Comparison of ENCODE assay signal across 9 cellular contexts in the genomic region with DNA sequence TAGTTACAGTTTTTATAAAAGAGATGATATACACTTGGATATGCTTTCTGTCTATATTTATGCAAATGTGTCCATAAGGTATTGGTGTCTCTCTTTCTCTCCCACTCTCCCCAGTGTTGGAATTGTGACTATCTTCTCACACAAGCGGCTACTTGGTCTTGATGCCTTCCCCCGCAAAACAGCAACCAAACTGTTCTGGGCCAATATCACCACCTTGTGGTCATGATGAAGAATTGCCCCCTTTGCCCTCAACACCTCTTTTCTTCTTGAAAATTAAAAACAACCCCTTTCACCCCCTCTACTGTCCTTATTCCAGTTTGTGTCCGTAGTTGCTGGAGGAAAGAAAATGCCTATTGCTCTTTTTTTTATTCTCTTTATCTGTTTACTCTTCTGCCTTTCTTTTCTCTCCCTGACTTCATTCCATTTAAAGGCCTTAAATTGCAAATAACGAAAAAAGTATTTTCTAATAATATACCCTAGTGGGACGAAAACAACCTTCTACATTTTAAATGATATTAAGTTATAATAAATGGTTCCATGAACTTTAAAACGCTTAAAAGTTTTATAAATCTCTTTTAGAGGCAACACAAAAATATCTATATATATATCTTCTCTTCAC.
DNase-seq lines count a peak whose midpoint lies in the region; ATAC-seq and TF ChIP-seq lines count a peak whose summit lies in the region.
"Had no signal": no experiment of that assay in that cellular context is flagged by ENCODE, and none has a peak within 500 bp of the region (broad histone marks: within the 10 kb centered on the region; RNA-seq: fewer than 3 reads in every experiment).

No MANE protein-coding gene starts in this region.

- H3K4me3 Mint-ChIP-seq in CD8-positive, alpha-beta memory T cell = peak overlapping the region; percentile 7 to 72 (median 62)
- no peak overlapping the region for H3K4me3 Mint-ChIP-seq in nephron progenitor cell

- in situ Hi-C loops in brain microvascular endothelial cell (cut with HindIII; ENCODE audit: low pct_ligation_motif_present, low sequenced_read_pairs) = no loop called here

- H3K27ac ChIP-seq in CD8-positive, alpha-beta memory T cell (ENCODE audit: low read depth, low read length) = no peak overlapping the region
- H3K27ac ChIP-seq in brain microvascular endothelial cell = no peak overlapping the region
- H3K27ac ChIP-seq: SJCRH30 had no signal

- peak overlapping the region in 7 of 8 donors; percentile 87 to 100 (median 93) for H3K27ac Mint-ChIP-seq in CD8-positive, alpha-beta memory T cell
- H3K27ac Mint-ChIP-seq in nephron progenitor cell = no peak overlapping the region

- no peaks in the 10 kb centered on the region for H3K9me3 ChIP-seq in CD8-positive, alpha-beta memory T cell (ENCODE audit: low read length)

- H3K4me3 ChIP-seq in CD8-positive, alpha-beta memory T cell (ENCODE audit: low read length) = peak overlapping the region; percentile 27
- no peak overlapping the region for H3K4me3 ChIP-seq in brain microvascular endothelial cell (ENCODE audit: low read depth, low read length)
- H3K4me3 ChIP-seq: SJCRH30 had no signal

- H3K4me1 Mint-ChIP-seq in CD8-positive, alpha-beta memory T cell = peaks cover 94 to 100% (median 98%) of the 10 kb centered on the region in 3 donors
- no peaks in the 10 kb centered on the region for H3K4me1 Mint-ChIP-seq in nephron progenitor cell

- peak; percentile 56 for TF ChIP-seq CTCF in brain microvascular endothelial cell (IDR thresholded peaks at IDR 0.05; ENCODE audit: low read depth, low read length, missing control alignments)
- peak; percentile 76 for TF ChIP-seq CTCF in nephron progenitor cell (IDR thresholded peaks at IDR 0.05)

- no peaks in the 10 kb centered on the region for H3K27me3 ChIP-seq in CD8-positive, alpha-beta memory T cell (ENCODE audit: insufficient read depth, low read length, poor library complexity, severe bottlenecking)
- no peaks in the 10 kb centered on the region for H3K27me3 ChIP-seq in brain microvascular endothelial cell (replicated peaks)

- POLR2A ChIA-PET in CD8-positive, alpha-beta memory T cell (lab: Charles Lee) = interaction anchor here (0.6 to 12.0 kb wide), 9 partner anchors 9 to 159 kb away, joined by 3 to 136 read pairs (median 4); no protein-coding TSS in a partner anchor

- peak; percentile 31 for ATAC-seq in GM19351 (IDR thresholded peaks at IDR 0.05; ENCODE audit: unreplicated experiment)
- ATAC-seq in GM18858 (IDR thresholded peaks at IDR 0.05; ENCODE audit: unreplicated experiment) = no peak

- no peaks in the 10 kb centered on the region for H3K9me3 Mint-ChIP-seq in CD8-positive, alpha-beta memory T cell
- peaks cover 6% of the 10 kb centered on the region for H3K9me3 Mint-ChIP-seq in nephron progenitor cell

- H3K36me3 ChIP-seq in CD8-positive, alpha-beta memory T cell (ENCODE audit: insufficient read depth, low read length) = peaks cover 39% of the 10 kb centered on the region
- H3K36me3 ChIP-seq in brain microvascular endothelial cell (replicated peaks) = no peaks in the 10 kb centered on the region
- H3K36me3 ChIP-seq: SJCRH30 had no signal

- peaks cover 97% of the 10 kb centered on the region for H3K4me1 ChIP-seq in CD8-positive, alpha-beta memory T cell (ENCODE audit: insufficient read depth, low read length)
- H3K4me1 ChIP-seq: SJCRH30 had no signal

- peak in 4 of 5 donors; percentile 44 to 82 (median 72) for DNase-seq in CD8-positive, alpha-beta memory T cell
- peak; percentile 71 for DNase-seq in NOMO-1 treated with DMSO at 0.1 percent for 48 hours (lab: John Stamatoyannopoulos, UW; ENCODE audit: unreplicated experiment)
- no peak for DNase-seq in brain microvascular endothelial cell
- peak; percentile 18 for DNase-seq in nephron progenitor cell
- no peak for DNase-seq in cortex of kidney (lab: John Stamatoyannopoulos, UW)
- no peak for DNase-seq in C1 segment of cervical spinal cord (lab: John Stamatoyannopoulos, UW)

- H3K27me3 Mint-ChIP-seq in CD8-positive, alpha-beta memory T cell = no peaks in the 10 kb centered on the region
- H3K27me3 Mint-ChIP-seq in nephron progenitor cell (ENCODE audit: low read depth, poor library complexity) = peaks cover 8% of the 10 kb centered on the region

- H3K36me3 Mint-ChIP-seq in CD8-positive, alpha-beta memory T cell = peaks cover 9 to 86% (median 42%) of the 10 kb centered on the region in 3 donors
- H3K36me3 Mint-ChIP-seq in nephron progenitor cell (ENCODE audit: low read depth) = no peaks in the 10 kb centered on the region

- CTCF ChIA-PET in CD8-positive, alpha-beta memory T cell (lab: Charles Lee) = interaction anchor here (0.9 to 40.0 kb wide), 18 partner anchors 10 to 226 kb away, joined by 3 to 815 read pairs (median 6); partner anchors contain the start of gene IKZF1

Comparison
In these comparisons a context has a peak if more than half of its experiments do, and no peak if none do; other contexts are left out.
1. DNase-seq: peak in CD8-positive, alpha-beta memory T cell (4 of 5), NOMO-1 treated with DMSO at 0.1 percent for 48 hours (single experiment) and nephron progenitor cell (single experiment); none in brain microvascular endothelial cell (single experiment), cortex of kidney (single experiment) and C1 segment of cervical spinal cord (0 of 14).